Comparison of ENCODE assay signal across 9 cellular contexts in genomic region chrX:12980044-12980443, GRCh38. TPM values are rescaled to one million over a fixed set of nuclear protein-coding genes. Genes with fewer than 3 reads are reported as not detected.
DNase-seq lines count a peak whose midpoint lies in the region; ATAC-seq, FAIRE-seq and TF ChIP-seq lines count a peak whose summit lies in the region.
"Not testable (repeated sequence)": the region's sequence is repeated elsewhere in the genome, so short reads cannot be mapped to it uniquely, and the experiment has no call there.
"Had no signal": no experiment of that assay in that cellular context is flagged by ENCODE, and none has a peak within 500 bp of the region (broad histone marks: within the 10 kb centered on the region; RNA-seq: fewer than 3 reads in every experiment).

No MANE protein-coding gene starts in this region.

- not testable (repeated sequence) for BruUV-seq in GM12878 (replicated peaks; lab: Mats Ljungman, UMichigan)

- peak overlapping the region; percentile 95 for H3K27ac Mint-ChIP-seq in CD4-positive, alpha-beta T cell
- H3K27ac Mint-ChIP-seq in T-cell (peak overlapping the region; percentile 96 to 100), immature natural killer cell (peak overlapping the region; percentile 90 to 98 (median 96))
- peak overlapping the region; percentile 94 for H3K27ac Mint-ChIP-seq in activated T-cell treated with anti-CD3 and anti-CD28 coated beads, Interleukin-2, amount 50 U/mL, for 24 hours
- not testable (repeated sequence) for H3K27ac Mint-ChIP-seq in neural crest cell (ENCODE audit: unreplicated experiment)

- CTCF ChIA-PET in CD4-positive, alpha-beta T cell (lab: Charles Lee) = interaction anchor here (0.9 to 13.4 kb wide), 3 partner anchors 31 to 112 kb away, joined by 3 to 181 read pairs (median 5); no protein-coding TSS in a partner anchor
- CTCF ChIA-PET in T-cell (lab: Charles Lee) (interaction anchor here in 1 of 2 donors (0.6 to 1.2 kb wide), 4 partner anchors 25 to 107 kb away, joined by 3 to 4 read pairs (median 4); no protein-coding TSS in a partner anchor), GM12878 (lab: Yijun Ruan, JAX) (interaction anchor here (0.8 to 2.0 kb wide), 2 partner anchors 19 to 30 kb away, joined by 5 to 8 read pairs; no protein-coding TSS in a partner anchor)

- H3K36me3 Mint-ChIP-seq in CD4-positive, alpha-beta T cell (ENCODE audit: low read depth) = peaks cover 36% of the 10 kb centered on the region
- peaks cover 28% of the 10 kb centered on the region for H3K36me3 Mint-ChIP-seq in T-cell
- H3K36me3 Mint-ChIP-seq in activated T-cell treated with anti-CD3 and anti-CD28 coated beads, Interleukin-2, amount 50 U/mL, for 24 hours (ENCODE audit: low read depth) = peaks cover 33% of the 10 kb centered on the region
- H3K36me3 Mint-ChIP-seq in immature natural killer cell = peaks cover 26 to 34% (median 26%) of the 10 kb centered on the region in 3 donors
- peaks cover 25% of the 10 kb centered on the region for H3K36me3 Mint-ChIP-seq in neural crest cell (ENCODE audit: low read depth)

- not testable (repeated sequence) for DNase-seq in CD4-positive, alpha-beta T cell; T-cell; activated T-cell treated with anti-CD3 and anti-CD28 coated beads, Interleukin-2, amount 50 U/mL, for 24 hours; GM12878 (ENCODE audit: low read depth, low spot score); immature natural killer cell; neural crest cell (ENCODE audit: low read depth, low spot score); transverse colon

- not testable (repeated sequence) for H3K9ac ChIP-seq in KMS-11
- peak overlapping the region; percentile 40; the same call in 1 of the 2 replicates for H3K9ac ChIP-seq in GM12878 (ENCODE audit: control insufficient read depth, insufficient read depth, low read length)

- H3K27me3 Mint-ChIP-seq in CD4-positive, alpha-beta T cell; T-cell: not testable (repeated sequence)
- peaks cover 66% of the 10 kb centered on the region for H3K27me3 Mint-ChIP-seq in activated T-cell treated with anti-CD3 and anti-CD28 coated beads, Interleukin-2, amount 50 U/mL, for 24 hours
- H3K27me3 Mint-ChIP-seq in immature natural killer cell (ENCODE audit: low read depth in 3 of 3) = peaks cover 27 to 44% (median 42%) of the 10 kb centered on the region in 3 donors
- H3K27me3 Mint-ChIP-seq in neural crest cell (ENCODE audit: low read depth) = peaks cover 24% of the 10 kb centered on the region

- in situ Hi-C loops in GM12878 (cut with MboI) = not testable (repeated sequence)
- in situ Hi-C loops in transverse colon (cut with MboI; ENCODE audit: low pct_ligation_motif_present in 1 of 4, low pct_unique_long_range_greater_than_20kb in 1 of 4, low sequenced_read_pairs in 3 of 4) = loop anchor here in 2 of 4 donors (25.0 kb wide), 2 partner anchors 107 to 282 kb away; no protein-coding TSS in a partner anchor

- FAIRE-seq in GM12878 (lab: Jason Lieb, UNC) = not testable (repeated sequence)

- peak overlapping the region; percentile 97 for H3K4me3 Mint-ChIP-seq in CD4-positive, alpha-beta T cell
- H3K4me3 Mint-ChIP-seq in T-cell (peak overlapping the region; percentile 73 to 94 (median 79)), immature natural killer cell (peak overlapping the region; percentile 55 to 99 (median 94)), neural crest cell (peak overlapping the region; percentile 32)
- peak overlapping the region; percentile 95 for H3K4me3 Mint-ChIP-seq in activated T-cell treated with anti-CD3 and anti-CD28 coated beads, Interleukin-2, amount 50 U/mL, for 24 hours

- not testable (repeated sequence) for ATAC-seq in CD4-positive, alpha-beta T cell (ENCODE audit: poor library complexity); GM12878
- ATAC-seq in T-cell (replicated peaks in 1 of 4) = peak in 2 of 4 experiments; percentile 12 to 22

- POLR2A ChIA-PET in CD4-positive, alpha-beta T cell (lab: Charles Lee) = interaction anchor here (0.6 to 20.8 kb wide), 9 partner anchors 11 to 107 kb away, joined by 3 to 1205 read pairs (median 184); no protein-coding TSS in a partner anchor
- POLR2A ChIA-PET in T-cell (lab: Charles Lee) (interaction anchor here (0.6 to 0.8 kb wide), 7 partner anchors 11 to 166 kb away, joined by 3 to 4 read pairs (median 4); no protein-coding TSS in a partner anchor), GM12878 (lab: Charles Lee) (interaction anchor here (0.5 to 13.6 kb wide), 6 partner anchors 19 to 97 kb away, joined by 3 to 157 read pairs (median 11); no protein-coding TSS in a partner anchor)

- H4K20me1 ChIP-seq in KMS-11 (ENCODE audit: insufficient read depth); GM12878 (ENCODE audit: control insufficient read depth, insufficient read depth): not testable (repeated sequence)

- WGBS in GM12878 (ENCODE audit: insufficient coverage, insufficient replicate concordance, low lambda C conversion rate, missing lambda C conversion rate) = 53% methylated on average over 9 of the region's 9 CpGs
- 81 to 82% methylated on average over 2 to 9 of the region's 9 CpGs for WGBS in transverse colon (ENCODE audit: low coverage in 1 of 2), 2 donors

- H3K4me1 ChIP-seq in KMS-11 (ENCODE audit: low read depth, poor library complexity, severe bottlenecking) (peaks cover 53% of the 10 kb centered on the region), GM12878 (ENCODE audit: control insufficient read depth, insufficient read depth, low read length) (peaks cover 45% of the 10 kb centered on the region)
- H3K4me1 ChIP-seq in transverse colon = not testable (repeated sequence)

- H3K27me3 ChIP-seq in CD4-positive, alpha-beta T cell (ENCODE audit: control insufficient read depth, insufficient read depth, low read length); KMS-11 (ENCODE audit: insufficient read depth, low read depth); GM12878 (replicated peaks in 1 of 2; ENCODE audit: control insufficient read depth in 2 of 2, insufficient read depth in 2 of 2, low read length in 1 of 2); transverse colon: not testable (repeated sequence)

- not testable (repeated sequence) for TF ChIP-seq EP300 in GM12878 (IDR thresholded peaks at IDR 0.05; ENCODE audit: borderline replicate concordance in 1 of 2, control insufficient read depth in 1 of 2, low read depth in 2 of 2, low read length in 2 of 2); transverse colon (IDR thresholded peaks at IDR 0.05; ENCODE audit: low read depth)

- H3K27ac ChIP-seq in CD4-positive, alpha-beta T cell (ENCODE audit: low read depth, low read length) = peak overlapping the region; percentile 70
- H3K27ac ChIP-seq in KMS-11 = not testable (repeated sequence)
- H3K27ac ChIP-seq in GM12878 (ENCODE audit: control insufficient read depth, insufficient read depth) = peak overlapping the region; percentile 90
- H3K27ac ChIP-seq in transverse colon = peak overlapping the region; percentile 90 to 99 (median 94)

- H3K9me3 ChIP-seq in CD4-positive, alpha-beta T cell (ENCODE audit: control insufficient read depth, low read length); GM12878 (replicated peaks; ENCODE audit: control insufficient read depth, insufficient read depth, low read length); transverse colon: not testable (repeated sequence)

- H3K36me3 ChIP-seq in KMS-11 (ENCODE audit: insufficient read depth); GM12878 (ENCODE audit: control insufficient read depth in 2 of 2, insufficient read depth in 2 of 2, low read length in 1 of 2); transverse colon: not testable (repeated sequence)

- peaks cover 68% of the 10 kb centered on the region for H3K4me1 Mint-ChIP-seq in CD4-positive, alpha-beta T cell (ENCODE audit: low read depth)
- H3K4me1 Mint-ChIP-seq in T-cell (peaks cover 59 to 90% (median 72%) of the 10 kb centered on the region in 3 donors), immature natural killer cell (peaks cover 78 to 85% of the 10 kb centered on the region in 2 donors), neural crest cell (peaks cover 46% of the 10 kb centered on the region)
- H3K4me1 Mint-ChIP-seq in activated T-cell treated with anti-CD3 and anti-CD28 coated beads, Interleukin-2, amount 50 U/mL, for 24 hours (ENCODE audit: low read depth) = peaks cover 74% of the 10 kb centered on the region

- SMC1A ChIA-PET in GM12878 (lab: Charles Lee; ENCODE audit: uncharacterized antibody, unreplicated experiment) = interaction anchor here (0.6 to 24.6 kb wide), 6 partner anchors 24 to 1386 kb away, joined by 3 to 595 read pairs (median 208); no protein-coding TSS in a partner anchor

- intact Hi-C loops in CD4-positive, alpha-beta T cell (cut with DNase I, micrococcal nuclease) = loop anchor here in 1 of 2 experiments (5.0 kb wide), 1 partner anchor 37 kb away; no protein-coding TSS in a partner anchor
- intact Hi-C loops in GM12878 (cut with micrococcal nuclease; ENCODE audit: unreplicated experiment); transverse colon (cut with DNase I; ENCODE audit: low total_unique reads): not testable (repeated sequence)

- TF ChIP-seq RAD21 in GM12878 (IDR thresholded peaks at IDR 0.05; ENCODE audit: insufficient read depth, low read depth, low read length) = not testable (repeated sequence)

- RAD21 ChIA-PET in GM12878 (lab: Charles Lee; ENCODE audit: unreplicated experiment) = interaction anchor here (1.3 to 23.0 kb wide), 8 partner anchors 23 to 508 kb away, joined by 3 to 562 read pairs (median 35); no protein-coding TSS in a partner anchor

- H3K4me2 ChIP-seq in KMS-11 = peak overlapping the region; percentile 79; the same call in 1 of the 2 replicates
- not testable (repeated sequence) for H3K4me2 ChIP-seq in GM12878 (ENCODE audit: control insufficient read depth, insufficient read depth)

- not testable (repeated sequence) for TF ChIP-seq CTCF in CD4-positive, alpha-beta T cell (IDR thresholded peaks at IDR 0.05); KMS-11 (conservative IDR thresholded peaks at IDR 0.05; ENCODE audit: low read depth, low read length); GM12878 (IDR thresholded peaks at IDR 0.05 in 2 of 3, conservative IDR thresholded peaks at IDR 0.05 in 1 of 3; ENCODE audit: control insufficient read depth in 2 of 3, extremely low read depth in 1 of 3, insufficient read depth in 1 of 3, low read depth in 3 of 3, low read length in 3 of 3); neural crest cell (conservative IDR thresholded peaks at IDR 0.05); transverse colon (IDR thresholded peaks at IDR 0.05)

- TF ChIP-seq POLR2A in GM12878 (IDR thresholded peaks at IDR 0.05; ENCODE audit: low read depth, low read length); transverse colon (IDR thresholded peaks at IDR 0.05): not testable (repeated sequence)

- not testable (repeated sequence) for H3K9me3 Mint-ChIP-seq in CD4-positive, alpha-beta T cell; T-cell; activated T-cell treated with anti-CD3 and anti-CD28 coated beads, Interleukin-2, amount 50 U/mL, for 24 hours; immature natural killer cell; neural crest cell

- not testable (repeated sequence) for H3K4me3 ChIP-seq in KMS-11 (IDR thresholded peaks at IDR 0.05; ENCODE audit: insufficient read depth, low read depth, low read length); GM12878; transverse colon

- H3K79me2 ChIP-seq in KMS-11 (ENCODE audit: insufficient read depth, low read depth) (peaks cover 29% of the 10 kb centered on the region), GM12878 (ENCODE audit: control insufficient read depth, insufficient read depth, low read length) (peaks cover 27% of the 10 kb centered on the region)

- H2AFZ ChIP-seq in KMS-11 (ENCODE audit: low read depth); GM12878 (ENCODE audit: control insufficient read depth, low read depth, low read length): not testable (repeated sequence)

RNA-seq across cellular contexts. Expression of gene TMSB4X, which starts 5.1 kb away (rescaled TPM):
- total RNA-seq in CD4-positive, alpha-beta T cell = 1,000 to 10,000 TPM; 2,621 to 2,738 TPM
- total RNA-seq in T-cell = 1,000 to 10,000 TPM; 5,030 to 6,201 (median 5,880) TPM
- total RNA-seq in GM12878 (2013; cell fraction: nucleolus; rRNA removed) = 726 and 815 TPM in 2 replicates
- 20,095 and 20,513 TPM in 2 replicates for total RNA-seq in GM12878 (2014; rRNA removed)
- total RNA-seq in GM12878 (2014; rRNA removed; fragmentation: Illumina TruSeq; extraction: Trizol) = 14,081 and 14,526 TPM in 2 replicates
- 15,676 and 15,778 TPM in 2 replicates for total RNA-seq in GM12878 (2021)
- 20,663 TPM for polyA plus RNA-seq in GM12878 (2011; ENCODE audit: low read depth)
- 13,924 and 13,999 TPM in 2 replicates for polyA plus RNA-seq in GM12878 (2011; rRNA removed)
- 6,321 and 8,073 TPM in 2 replicates for polyA plus RNA-seq in GM12878 (2011; cell fraction: cytosol; rRNA removed)
- polyA plus RNA-seq in GM12878 (2011; cell fraction: nucleus; rRNA removed) = 2,770 and 4,943 TPM in 2 replicates
- 18,326 and 24,333 TPM in 2 replicates for polyA plus RNA-seq in GM12878 (2012)
- polyA plus RNA-seq in GM12878 (2014; fragmentation: Illumina TruSeq; extraction: Trizol) = 22,521 and 25,739 TPM in 2 replicates
- over 10,000 TPM; 32,576 to 35,408 TPM for polyA plus RNA-seq in GM12878 (2014; fragmentation: Nextera tagmentation; extraction: Ambion mirVana)
- polyA plus RNA-seq in GM12878 (2014; rRNA removed) = 21,672 and 21,926 TPM in 2 replicates
- over 10,000 TPM; 35,271 to 37,234 TPM for polyA plus RNA-seq in GM12878 (2016; fragmentation: Nextera tagmentation; extraction: Ambion mirVana)
- polyA minus RNA-seq in GM12878 (2011; rRNA and poly(A)+ RNA removed) = 5,151 and 6,646 TPM in 2 replicates
- 2,250 and 2,391 TPM in 2 replicates for polyA minus RNA-seq in GM12878 (2011; cell fraction: cytosol; rRNA and poly(A)+ RNA removed)
- 1,575 and 1,669 TPM in 2 replicates for polyA minus RNA-seq in GM12878 (2011; cell fraction: nucleus; rRNA and poly(A)+ RNA removed)
- polyA plus RNA-seq in immature natural killer cell = over 10,000 TPM; 26,219 to 39,735 (median 28,691) TPM
- total RNA-seq in neural crest cell = 2,548 and 2,664 TPM in 2 replicates
- 1,000 to 10,000 TPM in 3 of 4 donors, 100 to 1,000 TPM in 1; 680 to 4,578 (median 2,996) TPM for total RNA-seq in transverse colon
- total RNA-seq: SK-MEL-5 had no signal

Comparison
In these comparisons a context has a peak if more than half of its experiments do, and no peak if none do; other contexts are left out.
1. H3K4me3 Mint-ChIP-seq: peak in every context shown above with its lines; median percentile 97 in CD4-positive, alpha-beta T cell; 95 in activated T-cell treated with anti-CD3 and anti-CD28 coated beads, Interleukin-2, amount 50 U/mL, for 24 hours; 94 in immature natural killer cell; 79 in T-cell; 32 in neural crest cell.